In the genomic region with DNA sequence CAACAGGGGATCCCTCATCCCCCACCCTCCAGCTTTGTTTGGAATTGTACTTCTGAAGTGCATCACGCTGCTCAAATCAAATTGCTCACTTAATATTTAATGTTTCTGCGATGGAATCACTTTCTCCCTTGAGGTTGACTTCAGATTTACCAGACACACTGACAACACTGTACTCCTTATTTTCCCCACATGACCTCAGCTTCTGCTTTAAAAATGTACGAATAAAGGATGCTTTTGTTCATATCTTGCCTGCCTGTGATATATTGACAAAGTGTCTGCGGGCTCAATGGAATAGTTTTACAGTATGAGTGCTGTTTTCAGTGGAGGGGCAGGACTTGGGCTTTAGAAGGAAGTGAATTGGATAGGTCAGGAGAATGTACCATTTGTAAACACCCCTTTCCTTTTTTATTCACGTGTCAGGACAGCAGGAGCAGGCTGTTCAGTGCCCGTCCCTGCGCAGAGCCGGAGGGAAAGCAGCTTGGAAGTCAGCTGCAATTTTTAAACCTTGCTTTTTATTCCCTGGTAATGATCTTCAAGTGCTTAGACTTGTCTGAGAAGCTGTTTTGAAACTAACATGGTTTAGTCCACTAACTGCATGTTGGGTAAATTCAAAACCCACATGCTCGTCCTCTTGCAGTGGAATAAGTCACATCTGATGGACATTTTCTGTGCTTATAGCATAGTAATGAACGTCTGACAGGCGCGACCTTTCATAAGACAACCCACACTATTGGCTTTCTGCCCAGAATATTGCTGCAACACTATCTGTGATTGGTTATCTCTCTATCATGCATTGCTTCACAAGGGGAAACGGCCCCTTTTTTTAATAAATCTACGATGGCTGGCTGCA, we compare ENCODE assay signal across 8 cellular contexts. TPM values are rescaled to one million over a fixed set of nuclear protein-coding genes. Genes with fewer than 3 reads are reported as not detected.
DNase-seq lines count a peak whose midpoint lies in the region; ATAC-seq and TF ChIP-seq lines count a peak whose summit lies in the region.

No MANE protein-coding gene starts in this region.

- H3K27ac ChIP-seq in esophagus squamous epithelium (peak overlapping the region; percentile 60 to 87 (median 85)), upper lobe of right lung (peak overlapping the region; percentile 75)

- peak overlapping the region; percentile 90 to 97 (median 93) for H3K27ac Mint-ChIP-seq in naive thymus-derived CD8-positive, alpha-beta T cell

- H3K36me3 ChIP-seq in BJ (ENCODE audit: control insufficient read depth, insufficient read depth, low read length) = no peaks in the 10 kb centered on the region; the same call in 1 of the 2 replicates
- peaks cover 0 to 13% (median 0%) of the 10 kb centered on the region in 3 donors for H3K36me3 ChIP-seq in esophagus squamous epithelium
- peaks cover 22% of the 10 kb centered on the region for H3K36me3 ChIP-seq in upper lobe of right lung

- POLR2A ChIA-PET in BJ (lab: Charles Lee) = no interaction called here
- POLR2A ChIA-PET in naive thymus-derived CD8-positive, alpha-beta T cell (lab: Charles Lee) = interaction anchor here (1.1 to 2.2 kb wide), 3 partner anchors 11 to 100 kb away, joined by 3 to 11 read pairs (median 3); a partner anchor contains a TSS

- H3K4me1 Mint-ChIP-seq in naive thymus-derived CD8-positive, alpha-beta T cell = peaks cover 36 to 97% (median 70%) of the 10 kb centered on the region in 4 donors

- no peak for TF ChIP-seq CTCF in BJ (IDR thresholded peaks at IDR 0.05; ENCODE audit: insufficient read depth, low read depth, low read length)
- no peak for TF ChIP-seq CTCF in esophagus squamous epithelium (IDR thresholded peaks at IDR 0.05)
- TF ChIP-seq CTCF in upper lobe of right lung (IDR thresholded peaks at IDR 0.05) = no peak

- H3K4me1 ChIP-seq in esophagus squamous epithelium (peaks cover 12 to 88% (median 45%) of the 10 kb centered on the region in 3 donors), upper lobe of right lung (peaks cover 86% of the 10 kb centered on the region)

- in situ Hi-C loops in GM18951 (cut with MboI; ENCODE audit: low sequenced_read_pairs, unreplicated experiment) = no loop called here

- H3K9me3 Mint-ChIP-seq in naive thymus-derived CD8-positive, alpha-beta T cell = no peaks in the 10 kb centered on the region

- ATAC-seq in HG03354 (IDR thresholded peaks at IDR 0.05; ENCODE audit: poor library complexity, severe bottlenecking, unreplicated experiment) (peak; percentile 52), upper lobe of right lung (peak; percentile 86)
- peak; percentile 62 to 76 for ATAC-seq in naive thymus-derived CD8-positive, alpha-beta T cell

- peak overlapping the region; percentile 61 to 88 (median 80) for H3K4me3 Mint-ChIP-seq in naive thymus-derived CD8-positive, alpha-beta T cell

- peaks cover 7 to 53% (median 12%) of the 10 kb centered on the region in 3 donors for H3K36me3 Mint-ChIP-seq in naive thymus-derived CD8-positive, alpha-beta T cell

- WGBS in esophagus squamous epithelium, 2 donors = 3 to 4% methylated on average over 14 of the region's 14 CpGs

- DNase-seq in BJ (ENCODE audit: low read depth) (peak; percentile 82), NCI-H526 treated with DMSO at 0.1 percent for 48 hours (lab: John Stamatoyannopoulos, UW) (peak; percentile 96), esophagus squamous epithelium (lab: John Stamatoyannopoulos, UW) (peak; percentile 5), upper lobe of right lung (peak; percentile 65)
- DNase-seq in activated CD8-positive, alpha-beta memory T cell treated with anti-CD3 and anti-CD28 coated beads, Interleukin-2, amount 50 U/mL, for 24 hours (ENCODE audit: extremely low read depth) = peak; percentile 25
- DNase-seq in naive thymus-derived CD8-positive, alpha-beta T cell = peak in 9 of 10 donors; percentile 34 to 85 (median 73)

- intact Hi-C loops in esophagus squamous epithelium (cut with DNase I) (no loop called here), upper lobe of right lung (cut with DNase I) (no loop called here)

- H3K9me3 ChIP-seq in esophagus squamous epithelium (no peaks in the 10 kb centered on the region), upper lobe of right lung (no peaks in the 10 kb centered on the region)

- H3K4me3 ChIP-seq in BJ (ENCODE audit: low read depth, low read length) = peak overlapping the region; percentile 39
- peak overlapping the region; percentile 4 to 58 (median 38) for H3K4me3 ChIP-seq in esophagus squamous epithelium
- peak overlapping the region; percentile 29 for H3K4me3 ChIP-seq in upper lobe of right lung

- CTCF ChIA-PET in BJ (lab: Yijun Ruan, JAX) = no interaction called here

- no peaks in the 10 kb centered on the region for H3K27me3 Mint-ChIP-seq in naive thymus-derived CD8-positive, alpha-beta T cell

- H3K27me3 ChIP-seq in BJ (ENCODE audit: control insufficient read depth, insufficient read depth, low read length) (no peaks in the 10 kb centered on the region), esophagus squamous epithelium (no peaks in the 10 kb centered on the region), upper lobe of right lung (no peaks in the 10 kb centered on the region)

- peak; percentile 1 for TF ChIP-seq POLR2A in GM18951 (IDR thresholded peaks at IDR 0.05; ENCODE audit: extremely low read depth, insufficient read depth, insufficient read length)
- no peak for TF ChIP-seq POLR2A in esophagus squamous epithelium (IDR thresholded peaks at IDR 0.05)

RNA-seq across cellular contexts. Expression of a gene that starts 29.9 kb away (rescaled TPM):
- polyA plus RNA-seq in BJ (2011; rRNA removed) = 183 and 203 TPM in 2 replicates
- 324 and 379 TPM in 2 replicates for polyA minus RNA-seq in BJ (2011; rRNA and poly(A)+ RNA removed)
- total RNA-seq in esophagus squamous epithelium = 100 to 1,000 TPM in 3 of 4 donors, 10 to 100 TPM in 1; 94.0 to 318 (median 161) TPM
- 100 to 1,000 TPM; 419 to 423 TPM for total RNA-seq in naive thymus-derived CD8-positive, alpha-beta T cell
- 100 to 1,000 TPM; 298 to 370 (median 331) TPM for polyA plus RNA-seq in naive thymus-derived CD8-positive, alpha-beta T cell
- 229 TPM for total RNA-seq in upper lobe of right lung

Comparison
In these comparisons a context has a peak if more than half of its experiments do, and no peak if none do; other contexts are left out.
1. Peak in every context shown above with its lines: DNase-seq, ATAC-seq, H3K4me3 ChIP-seq and H3K27ac ChIP-seq.
2. DNase-seq: peak in every context shown above with its lines; median percentile 96 in NCI-H526 treated with DMSO at 0.1 percent for 48 hours; 82 in BJ; 73 in naive thymus-derived CD8-positive, alpha-beta T cell; 65 in upper lobe of right lung; 25 in activated CD8-positive, alpha-beta memory T cell treated with anti-CD3 and anti-CD28 coated beads, Interleukin-2, amount 50 U/mL, for 24 hours; 5 in esophagus squamous epithelium.